15 cellular contexts compared by ENCODE assay signal in the genomic region with DNA sequence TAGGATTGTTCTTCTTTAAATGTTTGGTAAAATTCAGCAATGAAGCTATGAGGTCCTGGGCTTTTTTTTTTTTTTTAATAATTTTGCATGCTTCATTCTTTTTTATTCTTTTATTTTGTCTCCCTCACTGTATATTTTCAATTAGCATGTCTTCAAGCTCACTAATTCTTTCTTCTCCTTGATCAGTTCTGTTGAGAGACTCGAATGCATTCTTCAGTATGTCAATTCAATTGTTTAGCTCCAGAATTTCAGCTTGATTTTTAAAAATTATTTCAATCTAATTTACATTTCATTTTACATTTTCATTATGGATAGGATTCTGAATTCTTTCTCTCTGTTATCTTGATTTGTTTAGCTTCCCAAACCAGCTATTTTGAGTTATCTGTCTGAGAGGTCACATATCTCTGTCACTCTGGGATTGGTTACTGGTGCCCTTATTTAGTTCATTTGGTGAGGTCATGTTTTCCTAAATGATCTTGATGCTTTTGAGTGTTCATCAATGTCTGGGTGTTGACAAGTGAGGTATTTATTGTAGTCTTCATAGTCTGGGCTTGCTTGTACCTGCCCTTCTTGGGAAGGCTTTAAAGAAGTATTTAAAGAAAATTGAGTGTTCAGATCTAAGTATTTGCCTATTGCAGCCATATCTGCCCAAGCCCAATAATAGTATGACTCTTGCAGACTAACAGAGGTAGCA. TPM values are rescaled to one million over a fixed set of nuclear protein-coding genes. Genes with fewer than 3 reads are reported as not detected.
DNase-seq lines count a peak whose midpoint lies in the region; ATAC-seq and TF ChIP-seq lines count a peak whose summit lies in the region.
"Had no signal": no experiment of that assay in that cellular context is flagged by ENCODE, and none has a peak within 500 bp of the region (broad histone marks: within the 10 kb centered on the region; RNA-seq: fewer than 3 reads in every experiment).

No MANE protein-coding gene starts in this region.

- ATAC-seq in PC-3 (no peak), GM21390 (IDR thresholded peaks at IDR 0.05; ENCODE audit: unreplicated experiment) (no peak), natural killer cell (no peak)
- no peak for ATAC-seq in CD4-positive, alpha-beta T cell (ENCODE audit: poor library complexity)
- ATAC-seq: stimulated activated naive CD8-positive, alpha-beta T cell treated with anti-CD3 and anti-CD28 coated beads, Interleukin-15, Interleukin-2, amounts not matched to agents 100 U/mL and 50 U/mL, for 24 hours; WTC11 had no signal

- no peak overlapping the region for H2AFZ ChIP-seq in PC-3 (ENCODE audit: low read length)

- no peak overlapping the region for H3K27ac Mint-ChIP-seq in CD4-positive, alpha-beta T cell
- no peak overlapping the region for H3K27ac Mint-ChIP-seq in natural killer cell
- H3K27ac Mint-ChIP-seq: naive B cell, WTC11 had no signal

- 59 to 100% methylated on average over 1 of the region's 1 CpG for WGBS in transverse colon (ENCODE audit: low coverage in 1 of 2), 2 donors

- CTCF ChIA-PET in PC-3 (lab: Charles Lee) = interaction anchor here (0.7 kb wide), 1 partner anchor 30 kb away, joined by 3 read pairs; no protein-coding TSS in a partner anchor
- CTCF ChIA-PET in CD4-positive, alpha-beta T cell (lab: Charles Lee) = no interaction called here

- H3K4me1 Mint-ChIP-seq in CD4-positive, alpha-beta T cell (ENCODE audit: low read depth) = no peaks in the 10 kb centered on the region
- H3K4me1 Mint-ChIP-seq in natural killer cell = no peaks in the 10 kb centered on the region
- H3K4me1 Mint-ChIP-seq: naive B cell had no signal

- H3K4me2 ChIP-seq in PC-3 (ENCODE audit: low read length) = peak overlapping the region; percentile 79

- H3K9me3 ChIP-seq in PC-3 (ENCODE audit: low read length) (peaks cover 11% of the 10 kb centered on the region), endocrine pancreas (ENCODE audit: control insufficient read depth, low read length) (no peaks in the 10 kb centered on the region), mucosa of stomach (ENCODE audit: control insufficient read depth, low read length) (no peaks in the 10 kb centered on the region), transverse colon (peaks cover 0 to 2% of the 10 kb centered on the region in 2 donors)
- H3K9me3 ChIP-seq in CD4-positive, alpha-beta T cell (ENCODE audit: control insufficient read depth, low read length) = no peaks in the 10 kb centered on the region

- BruUV-seq in PC-3 (replicated peaks; lab: Mats Ljungman, UMichigan) = TSS peak; percentile 75

- H4K20me1 ChIP-seq in PC-3 (ENCODE audit: low read length) = no peaks in the 10 kb centered on the region

- no peaks in the 10 kb centered on the region for H3K27me3 Mint-ChIP-seq in CD4-positive, alpha-beta T cell
- no peaks in the 10 kb centered on the region for H3K27me3 Mint-ChIP-seq in natural killer cell (ENCODE audit: low read depth in 2 of 2)

- peaks cover 50% of the 10 kb centered on the region for H3K79me2 ChIP-seq in PC-3 (ENCODE audit: low read length)

- H3K9me3 Mint-ChIP-seq in CD4-positive, alpha-beta T cell = peaks cover 3% of the 10 kb centered on the region
- H3K9me3 Mint-ChIP-seq in natural killer cell = peaks cover 7 to 19% of the 10 kb centered on the region in 2 donors

- H3K36me3 ChIP-seq in PC-3 (ENCODE audit: low read depth, low read length) (peaks cover 12% of the 10 kb centered on the region; the same call in 1 of the 2 replicates), endocrine pancreas (ENCODE audit: control insufficient read depth, insufficient read depth, low read length) (no peaks in the 10 kb centered on the region), mucosa of stomach (ENCODE audit: control insufficient read depth, insufficient read depth, low read length) (no peaks in the 10 kb centered on the region), transverse colon (no peaks in the 10 kb centered on the region)
- H3K36me3 ChIP-seq: right atrium auricular region had no signal

- peak overlapping the region; percentile 78 for H3K9ac ChIP-seq in PC-3 (ENCODE audit: low read length)
- H3K9ac ChIP-seq in endocrine pancreas (ENCODE audit: control insufficient read depth, insufficient read depth, low read length) = no peak overlapping the region
- peak overlapping the region; percentile 16 for H3K9ac ChIP-seq in mucosa of stomach (ENCODE audit: low read length)

- H3K27ac ChIP-seq in PC-3 (ENCODE audit: low read length) (peak overlapping the region; percentile 100), transverse colon (peak overlapping the region; percentile 81 to 86 (median 84))
- no peak overlapping the region for H3K27ac ChIP-seq in CD4-positive, alpha-beta T cell (ENCODE audit: low read depth, low read length)

- no peaks in the 10 kb centered on the region for H3K27me3 ChIP-seq in PC-3 (ENCODE audit: low read length)
- no peaks in the 10 kb centered on the region for H3K27me3 ChIP-seq in endocrine pancreas (ENCODE audit: control insufficient read depth, insufficient read depth, low read length)
- H3K27me3 ChIP-seq in mucosa of stomach (ENCODE audit: control insufficient read depth, insufficient read depth, low read length) = no peaks in the 10 kb centered on the region
- no peaks in the 10 kb centered on the region for H3K27me3 ChIP-seq in transverse colon
- H3K27me3 ChIP-seq in CD4-positive, alpha-beta T cell (ENCODE audit: control insufficient read depth, insufficient read depth, low read length) = no peaks in the 10 kb centered on the region
- H3K27me3 ChIP-seq: right atrium auricular region had no signal

- H3F3A ChIP-seq in PC-3 (ENCODE audit: low read length, unreplicated experiment) = peaks cover 14% of the 10 kb centered on the region

- intact Hi-C loops in PC-3 (cut with micrococcal nuclease) = loop anchor here (1.0 to 5.0 kb wide), 3 partner anchors 30 to 101 kb away; no protein-coding TSS in a partner anchor
- intact Hi-C loops in transverse colon (cut with DNase I; ENCODE audit: low total_unique reads) = no loop called here
- intact Hi-C loops in CD4-positive, alpha-beta T cell (cut with DNase I, micrococcal nuclease) = no loop called here
- intact Hi-C loops in natural killer cell (cut with micrococcal nuclease) = no loop called here

- no peak overlapping the region for H3K4me3 Mint-ChIP-seq in CD4-positive, alpha-beta T cell
- H3K4me3 Mint-ChIP-seq in natural killer cell = no peak overlapping the region
- H3K4me3 Mint-ChIP-seq: naive B cell, WTC11 had no signal

- DNase-seq in PC-3 (no peak), transverse colon (no peak), natural killer cell (no peak)
- DNase-seq in activated CD4-positive, CD25-positive, alpha-beta regulatory T cell treated with anti-CD3 and anti-CD28 coated beads, Interleukin-2, amount 50 U/mL, for 72 hours = no peak
- DNase-seq in CD4-positive, alpha-beta T cell = no peak
- DNase-seq: activated CD8-positive, alpha-beta memory T cell treated with anti-CD3 and anti-CD28 coated beads, Interleukin-2, amount 50 U/mL, for 4 hours; activated naive CD4-positive, alpha-beta T cell treated with anti-CD3 and anti-CD28 coated beads, Interleukin-2, amount 50 U/mL, for 16 hours; H7; naive B cell; stimulated activated naive CD8-positive, alpha-beta T cell treated with anti-CD3 and anti-CD28 coated beads, Interleukin-15, Interleukin-2, amounts not matched to agents 100 U/mL and 50 U/mL, for 24 hours had no signal

- TF ChIP-seq EP300 in transverse colon (IDR thresholded peaks at IDR 0.05; ENCODE audit: low read depth) = no peak

- no peak for TF ChIP-seq CTCF in PC-3 (conservative IDR thresholded peaks at IDR 0.05; ENCODE audit: low read depth, low read length)
- TF ChIP-seq CTCF in transverse colon (IDR thresholded peaks at IDR 0.05) = no peak
- no peak for TF ChIP-seq CTCF in CD4-positive, alpha-beta T cell (IDR thresholded peaks at IDR 0.05)
- TF ChIP-seq CTCF in natural killer cell (IDR thresholded peaks at IDR 0.05) = no peak

- H3K4me1 ChIP-seq in PC-3 (ENCODE audit: insufficient read depth, low read length) (peaks cover 34% of the 10 kb centered on the region), endocrine pancreas (ENCODE audit: control insufficient read depth, insufficient read depth, low read length) (peaks cover 20% of the 10 kb centered on the region), mucosa of stomach (ENCODE audit: control insufficient read depth, insufficient read depth, low read length) (peaks cover 21% of the 10 kb centered on the region), transverse colon (peaks cover 10 to 42% (median 24%) of the 10 kb centered on the region in 4 donors)

- no peak for TF ChIP-seq POLR2A in transverse colon (IDR thresholded peaks at IDR 0.05)

- in situ Hi-C loops in transverse colon (cut with MboI; ENCODE audit: low pct_ligation_motif_present in 1 of 4, low pct_unique_long_range_greater_than_20kb in 1 of 4, low sequenced_read_pairs in 3 of 4) = no loop called here

- POLR2A ChIA-PET in PC-3 (lab: Charles Lee; ENCODE audit: unreplicated experiment) = interaction anchor here (0.6 to 0.7 kb wide), 3 partner anchors 9 to 34 kb away, joined by 3 to 14 read pairs (median 5); partner anchors contain the start of gene LURAP1L
- POLR2A ChIA-PET in CD4-positive, alpha-beta T cell (lab: Charles Lee) = no interaction called here

- H3K36me3 Mint-ChIP-seq in CD4-positive, alpha-beta T cell (ENCODE audit: low read depth) = no peaks in the 10 kb centered on the region
- H3K36me3 Mint-ChIP-seq in natural killer cell = no peaks in the 10 kb centered on the region
- H3K36me3 Mint-ChIP-seq: naive B cell, WTC11 had no signal

- H3K4me3 ChIP-seq in PC-3 (ENCODE audit: low read length) (peak overlapping the region; percentile 51; the same call in 1 of the 2 replicates), endocrine pancreas (ENCODE audit: control insufficient read depth, insufficient read depth, low read length) (peak overlapping the region; percentile 43), mucosa of stomach (ENCODE audit: low read length) (no peak overlapping the region), transverse colon (no peak overlapping the region)
- H3K4me3 ChIP-seq: right atrium auricular region had no signal

- no peaks in the 10 kb centered on the region for H3K9me2 ChIP-seq in PC-3 (replicated peaks; ENCODE audit: low read length)

RNA-seq across cellular contexts. Expression of gene LURAP1L, which starts 9.1 kb away (rescaled TPM):
- total RNA-seq in PC-3 (2014; rRNA removed) (16.4 and 16.9 TPM in 2 replicates), transverse colon (10 to 100 TPM; 19.1 to 50.0 (median 34.5) TPM), natural killer cell (not detected)
- not detected for total RNA-seq in CD4-positive, alpha-beta T cell

Comparison
In these comparisons a context has a peak if more than half of its experiments do, and no peak if none do; other contexts are left out.
1. H3K4me3 ChIP-seq: peak in PC-3 (single experiment) and endocrine pancreas (single experiment); none in mucosa of stomach (single experiment) and transverse colon (0 of 4).
2. RNA of gene LURAP1L, which starts 9.1 kb away (total RNA-seq): 19.1 to 50.0 TPM in transverse colon and 16.4 to 16.9 TPM in PC-3; not detected in CD4-positive, alpha-beta T cell and not detected in natural killer cell; every median in the first group is over 10 times any median in the second.